ENCODE assay signal across 1 cellular context in genomic region chr10:27372095-27372494, GRCh38.
TF ChIP-seq lines count a peak whose summit lies in the region.

No MANE protein-coding gene starts in this region.

TF ChIP-seq in WTC11, 78 proteins besides CTCF, POLR2A, EP300 and RAD21 (continued from another document):
- TF ChIP-seq ZNF121 (CRISPR knock-in tag; IDR thresholded peaks at IDR 0.05) (no peak), NFYB (CRISPR knock-in tag; conservative IDR thresholded peaks at IDR 0.05; ENCODE audit: low read depth) (no peak), EMX1 (CRISPR knock-in tag; IDR thresholded peaks at IDR 0.05) (no peak), NR1H2 (CRISPR knock-in tag; IDR thresholded peaks at IDR 0.05) (no peak), NFATC4 (CRISPR knock-in tag; IDR thresholded peaks at IDR 0.05) (no peak)
